8 cellular contexts compared by ENCODE assay signal in genomic region chr2:159968282-159968900, GRCh38.
DNase-seq lines count a peak whose midpoint lies in the region; ATAC-seq and TF ChIP-seq lines count a peak whose summit lies in the region.

No MANE protein-coding gene starts in this region.

- H3K9ac ChIP-seq in liver (ENCODE audit: low read depth in 1 of 2, low read length in 2 of 2), result no peak overlapping the region

- 7% methylated on average over 2 of the region's 2 CpGs for whole genome bisulfite sequencing in liver

- ATAC-seq in HG03196 (IDR thresholded peaks at IDR 0.05; ENCODE audit: unreplicated experiment) (peak; percentile 43), HG03045 (IDR thresholded peaks at IDR 0.05; ENCODE audit: unreplicated experiment) (no peak)

- no peaks in the 10 kb centered on the region for H3K36me3 ChIP-seq in liver (ENCODE audit: control insufficient read depth in 4 of 4, insufficient read depth in 3 of 4, low read depth in 1 of 4, low read length in 3 of 4)

- TF ChIP-seq CTCF in AG10803 (conservative IDR thresholded peaks at IDR 0.05; ENCODE audit: low read length) (peak; percentile 63), GM10248 (IDR thresholded peaks at IDR 0.05; ENCODE audit: control extremely low read depth, extremely low read depth, low read depth, missing control alignments) (peak; percentile 57), cardiac fibroblast (IDR thresholded peaks at IDR 0.05; ENCODE audit: low read depth, low read length) (peak; percentile 60), liver (IDR thresholded peaks at IDR 0.05; ENCODE audit: low read depth, low read length, missing input control) (peak; percentile 35)

- peak; percentile 70 to 77 for TF ChIP-seq RAD21 in liver (IDR thresholded peaks at IDR 0.05)

- H3K4me3 ChIP-seq in AG10803 (ENCODE audit: low read length) (no peak overlapping the region), cardiac fibroblast (replicated peaks in 1 of 2; ENCODE audit: low read depth in 2 of 2, low read length in 2 of 2) (no peak overlapping the region), liver (ENCODE audit: low read depth in 1 of 3, low read length in 3 of 3) (no peak overlapping the region)

- H3K27me3 ChIP-seq in liver (ENCODE audit: control insufficient read depth in 4 of 4, insufficient read depth in 4 of 4, low read length in 3 of 4), result no peaks in the 10 kb centered on the region

- CTCF ChIA-PET in GM10248 (lab: Yijun Ruan, JAX), result interaction anchor here (0.7 to 1.7 kb wide), 22 partner anchors 9 to 1149 kb away, joined by 3 to 10 read pairs (median 4); partner anchors contain the start of gene LY75

- H3K4me1 ChIP-seq in liver (ENCODE audit: control insufficient read depth in 4 of 4, insufficient read depth in 4 of 4, low read length in 3 of 4), result no peaks in the 10 kb centered on the region

- H3K9me3 ChIP-seq in liver (ENCODE audit: control insufficient read depth in 4 of 4, low read length in 3 of 4), result no peaks in the 10 kb centered on the region

- H3K27ac ChIP-seq in liver (ENCODE audit: low read depth in 1 of 2, low read length in 2 of 2), result no peak overlapping the region

- peak; percentile 39 for DNase-seq in AG10803 (ENCODE audit: low read depth)
- DNase-seq in GM10248 (ENCODE audit: extremely low spot score), result peak; percentile 45
- DNase-seq in NCI-H774 (lab: John Stamatoyannopoulos, UW), result peak; percentile 26
- peak; percentile 69 to 78 for DNase-seq in cardiac fibroblast (ENCODE audit: low read depth in 2 of 2)
- DNase-seq in effector CD4-positive, alpha-beta T cell, result no peak

- POLR2A ChIA-PET in GM10248 (lab: Yijun Ruan, JAX), result no interaction called here

TF ChIP-seq in liver, 16 proteins besides CTCF, POLR2A, EP300 and RAD21:
- TF ChIP-seq TAF1 (conservative IDR thresholded peaks at IDR 0.05) (no peak), HNF4G (IDR thresholded peaks at IDR 0.05) (no peak), SP1 (IDR thresholded peaks at IDR 0.05) (no peak), RXRA (IDR thresholded peaks at IDR 0.05) (no peak), NR2F2 (IDR thresholded peaks at IDR 0.05) (no peak), JUND (IDR thresholded peaks at IDR 0.05) (no peak), MAX (IDR thresholded peaks at IDR 0.05) (no peak), GABPA (IDR thresholded peaks at IDR 0.05 in 1 of 2, conservative IDR thresholded peaks at IDR 0.05 in 1 of 2) (no peak), FOXA2 (IDR thresholded peaks at IDR 0.05) (no peak), HNF4A (conservative IDR thresholded peaks at IDR 0.05) (no peak), YY1 (IDR thresholded peaks at IDR 0.05) (no peak)
- TF ChIP-seq, protein P1, sequence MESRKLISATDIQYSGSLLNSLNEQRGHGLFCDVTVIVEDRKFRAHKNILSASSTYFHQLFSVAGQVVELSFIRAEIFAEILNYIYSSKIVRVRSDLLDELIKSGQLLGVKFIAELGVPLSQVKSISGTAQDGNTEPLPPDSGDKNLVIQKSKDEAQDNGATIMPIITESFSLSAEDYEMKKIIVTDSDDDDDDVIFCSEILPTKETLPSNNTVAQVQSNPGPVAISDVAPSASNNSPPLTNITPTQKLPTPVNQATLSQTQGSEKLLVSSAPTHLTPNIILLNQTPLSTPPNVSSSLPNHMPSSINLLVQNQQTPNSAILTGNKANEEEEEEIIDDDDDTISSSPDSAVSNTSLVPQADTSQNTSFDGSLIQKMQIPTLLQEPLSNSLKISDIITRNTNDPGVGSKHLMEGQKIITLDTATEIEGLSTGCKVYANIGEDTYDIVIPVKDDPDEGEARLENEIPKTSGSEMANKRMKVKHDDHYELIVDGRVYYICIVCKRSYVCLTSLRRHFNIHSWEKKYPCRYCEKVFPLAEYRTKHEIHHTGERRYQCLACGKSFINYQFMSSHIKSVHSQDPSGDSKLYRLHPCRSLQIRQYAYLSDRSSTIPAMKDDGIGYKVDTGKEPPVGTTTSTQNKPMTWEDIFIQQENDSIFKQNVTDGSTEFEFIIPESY (IDR thresholded peaks at IDR 0.05), result no peak
- TF ChIP-seq, protein P2, sequence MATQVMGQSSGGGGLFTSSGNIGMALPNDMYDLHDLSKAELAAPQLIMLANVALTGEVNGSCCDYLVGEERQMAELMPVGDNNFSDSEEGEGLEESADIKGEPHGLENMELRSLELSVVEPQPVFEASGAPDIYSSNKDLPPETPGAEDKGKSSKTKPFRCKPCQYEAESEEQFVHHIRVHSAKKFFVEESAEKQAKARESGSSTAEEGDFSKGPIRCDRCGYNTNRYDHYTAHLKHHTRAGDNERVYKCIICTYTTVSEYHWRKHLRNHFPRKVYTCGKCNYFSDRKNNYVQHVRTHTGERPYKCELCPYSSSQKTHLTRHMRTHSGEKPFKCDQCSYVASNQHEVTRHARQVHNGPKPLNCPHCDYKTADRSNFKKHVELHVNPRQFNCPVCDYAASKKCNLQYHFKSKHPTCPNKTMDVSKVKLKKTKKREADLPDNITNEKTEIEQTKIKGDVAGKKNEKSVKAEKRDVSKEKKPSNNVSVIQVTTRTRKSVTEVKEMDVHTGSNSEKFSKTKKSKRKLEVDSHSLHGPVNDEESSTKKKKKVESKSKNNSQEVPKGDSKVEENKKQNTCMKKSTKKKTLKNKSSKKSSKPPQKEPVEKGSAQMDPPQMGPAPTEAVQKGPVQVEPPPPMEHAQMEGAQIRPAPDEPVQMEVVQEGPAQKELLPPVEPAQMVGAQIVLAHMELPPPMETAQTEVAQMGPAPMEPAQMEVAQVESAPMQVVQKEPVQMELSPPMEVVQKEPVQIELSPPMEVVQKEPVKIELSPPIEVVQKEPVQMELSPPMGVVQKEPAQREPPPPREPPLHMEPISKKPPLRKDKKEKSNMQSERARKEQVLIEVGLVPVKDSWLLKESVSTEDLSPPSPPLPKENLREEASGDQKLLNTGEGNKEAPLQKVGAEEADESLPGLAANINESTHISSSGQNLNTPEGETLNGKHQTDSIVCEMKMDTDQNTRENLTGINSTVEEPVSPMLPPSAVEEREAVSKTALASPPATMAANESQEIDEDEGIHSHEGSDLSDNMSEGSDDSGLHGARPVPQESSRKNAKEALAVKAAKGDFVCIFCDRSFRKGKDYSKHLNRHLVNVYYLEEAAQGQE (IDR thresholded peaks at IDR 0.05), result no peak
